ENCODE assay signal across 9 cellular contexts in genomic region chr14:75088566-75089373, GRCh38. TPM values are rescaled to one million over a fixed set of nuclear protein-coding genes. Genes with fewer than 3 reads are reported as not detected.
A peak's percentile ranks its signal among the peaks of the same experiment; 100 is the strongest.
DNase-seq lines count a peak whose midpoint lies in the region; ATAC-seq and TF ChIP-seq lines count a peak whose summit lies in the region.
"Had no signal": no experiment of that assay in that cellular context is flagged by ENCODE, and none has a peak within 500 bp of the region (broad histone marks: within the 10 kb centered on the region; RNA-seq: fewer than 3 reads in every experiment).

No MANE protein-coding gene starts in this region.

- CTCF ChIA-PET in activated CD4-positive, alpha-beta memory T cell treated with anti-CD3 and anti-CD28 coated beads for 36 hours (lab: Charles Lee): interaction anchor here (0.6 to 7.3 kb wide), 52 partner anchors 10 to 1605 kb away, joined by 3 to 71 read pairs (median 4); partner anchors contain the start of genes ACYP1, DLST, RPS6KL1 and ZC2HC1C

- H3K27ac ChIP-seq in foreskin keratinocyte: no peak overlapping the region

- TF ChIP-seq CTCF in CD14-positive monocyte (IDR thresholded peaks at IDR 0.05) (peak; percentile 82), foreskin keratinocyte (conservative IDR thresholded peaks at IDR 0.05) (peak; percentile 92), osteocyte (IDR thresholded peaks at IDR 0.05) (peak; percentile 87)

- ATAC-seq in foreskin keratinocyte: peak; percentile 54
- no peak for ATAC-seq in HG03097 (IDR thresholded peaks at IDR 0.05; ENCODE audit: low FRiP score, unreplicated experiment)
- no peak for ATAC-seq in HG02571 (IDR thresholded peaks at IDR 0.05; ENCODE audit: unreplicated experiment)

- H3K27ac Mint-ChIP-seq in CD14-positive monocyte (peak overlapping the region in 1 of 7 donors; percentile 15), osteocyte (ENCODE audit: unreplicated experiment) (no peak overlapping the region)
- H3K27ac Mint-ChIP-seq in activated CD4-positive, alpha-beta memory T cell treated with anti-CD3 and anti-CD28 coated beads for 36 hours: no peak overlapping the region
- H3K27ac Mint-ChIP-seq: IgD-negative memory B cell had no signal

- H3K27me3 Mint-ChIP-seq in CD14-positive monocyte (ENCODE audit: low read depth in 3 of 3) (no peaks in the 10 kb centered on the region), osteocyte (ENCODE audit: unreplicated experiment) (no peaks in the 10 kb centered on the region)
- no peaks in the 10 kb centered on the region for H3K27me3 Mint-ChIP-seq in activated CD4-positive, alpha-beta memory T cell treated with anti-CD3 and anti-CD28 coated beads for 36 hours
- H3K27me3 Mint-ChIP-seq: IgD-negative memory B cell had no signal

- H3K9me3 Mint-ChIP-seq in CD14-positive monocyte (no peaks in the 10 kb centered on the region), osteocyte (ENCODE audit: unreplicated experiment) (no peaks in the 10 kb centered on the region)
- H3K9me3 Mint-ChIP-seq in activated CD4-positive, alpha-beta memory T cell treated with anti-CD3 and anti-CD28 coated beads for 36 hours: no peaks in the 10 kb centered on the region
- H3K9me3 Mint-ChIP-seq: IgD-negative memory B cell had no signal

- POLR2A ChIA-PET in activated CD4-positive, alpha-beta memory T cell treated with anti-CD3 and anti-CD28 coated beads for 36 hours (lab: Charles Lee): no interaction called here

- H3K27me3 ChIP-seq in foreskin keratinocyte: no peaks in the 10 kb centered on the region

- H3K36me3 Mint-ChIP-seq in CD14-positive monocyte (peaks cover 69 to 89% of the 10 kb centered on the region in 2 donors), osteocyte (ENCODE audit: unreplicated experiment) (peaks cover 48% of the 10 kb centered on the region)
- H3K36me3 Mint-ChIP-seq in activated CD4-positive, alpha-beta memory T cell treated with anti-CD3 and anti-CD28 coated beads for 36 hours: peaks cover 16% of the 10 kb centered on the region

- H3K4me1 Mint-ChIP-seq in CD14-positive monocyte (no peaks in the 10 kb centered on the region), osteocyte (ENCODE audit: unreplicated experiment) (no peaks in the 10 kb centered on the region)
- no peaks in the 10 kb centered on the region for H3K4me1 Mint-ChIP-seq in activated CD4-positive, alpha-beta memory T cell treated with anti-CD3 and anti-CD28 coated beads for 36 hours (ENCODE audit: low read depth)
- H3K4me1 Mint-ChIP-seq: IgD-negative memory B cell had no signal

- H3K4me1 ChIP-seq in foreskin keratinocyte: no peaks in the 10 kb centered on the region

- H3K4me3 Mint-ChIP-seq in CD14-positive monocyte: no peak overlapping the region
- no peak overlapping the region for H3K4me3 Mint-ChIP-seq in activated CD4-positive, alpha-beta memory T cell treated with anti-CD3 and anti-CD28 coated beads for 36 hours
- H3K4me3 Mint-ChIP-seq in osteocyte (ENCODE audit: unreplicated experiment): no peak overlapping the region
- H3K4me3 Mint-ChIP-seq: IgD-negative memory B cell had no signal

- DNase-seq in CD14-positive monocyte (ENCODE audit: low spot score): no peak
- DNase-seq in H4 (ENCODE audit: low spot score): peak; percentile 48
- DNase-seq in NCI-H460 (ENCODE audit: extremely low read depth, low read depth): peak; percentile 66
- DNase-seq in activated CD4-positive, alpha-beta memory T cell treated with anti-CD3 and anti-CD28 coated beads for 36 hours: peak; percentile 23
- peak in 1 of 2 donors; percentile 47 for DNase-seq in foreskin keratinocyte
- no peak for DNase-seq in osteocyte (ENCODE audit: extremely low spot score, unreplicated experiment)

- intact Hi-C loops in CD14-positive monocyte (cut with micrococcal nuclease): loop anchor here (2.0 to 10.0 kb wide), 5 partner anchors 141 to 226 kb away; no protein-coding TSS in a partner anchor
- intact Hi-C loops in activated CD4-positive, alpha-beta memory T cell treated with anti-CD3 and anti-CD28 coated beads for 36 hours (cut with micrococcal nuclease): loop anchor here (1.0 kb wide), 2 partner anchors 143 to 227 kb away; no protein-coding TSS in a partner anchor

RNA-seq across cellular contexts. Expression of gene ZC2HC1C, which starts 19.3 kb away (rescaled TPM):
- polyA plus RNA-seq in CD14-positive monocyte (under 1 TPM in 1 of 2 donors, not detected in 1; 0.08 TPM), foreskin keratinocyte (0.94 TPM in 2 replicates)
- total RNA-seq in H4 (2014; rRNA removed; shearing (Covaris generic)): 0.21 and 2.7 TPM in 2 replicates
- total RNA-seq in NCI-H460 (2014; rRNA removed; shearing (Covaris generic)): 0.64 and 0.72 TPM in 2 replicates
- polyA plus RNA-seq in NCI-H460 (2014; cell fraction: nucleus; rRNA removed): 0.06 and 2.4 TPM in 2 replicates
- 1 to 10 TPM; 1.4 to 2.1 TPM for total RNA-seq in activated CD4-positive, alpha-beta memory T cell treated with anti-CD3 and anti-CD28 coated beads for 36 hours
- total RNA-seq in foreskin keratinocyte (0.78 and 1.5 TPM in 2 replicates), osteocyte (0.08 and 1.0 TPM in 2 replicates)

RNA-seq across cellular contexts. Expression of gene ACYP1, which starts 24.9 kb away (rescaled TPM):
- polyA plus RNA-seq in CD14-positive monocyte: 1 to 10 TPM; 2.8 to 4.3 TPM
- total RNA-seq in H4 (2014; rRNA removed; shearing (Covaris generic)): 9.7 and 14.8 TPM in 2 replicates
- total RNA-seq in NCI-H460 (2014; rRNA removed; shearing (Covaris generic)): 36.1 and 39.9 TPM in 2 replicates
- polyA plus RNA-seq in NCI-H460 (2014; cell fraction: nucleus; rRNA removed): 72.4 and 123 TPM in 2 replicates
- 10 to 100 TPM; 41.3 to 45.8 TPM for total RNA-seq in activated CD4-positive, alpha-beta memory T cell treated with anti-CD3 and anti-CD28 coated beads for 36 hours
- 13.3 and 14.8 TPM in 2 replicates for total RNA-seq in foreskin keratinocyte
- 19.4 and 21.0 TPM in 2 replicates for polyA plus RNA-seq in foreskin keratinocyte
- 8.8 and 10.4 TPM in 2 replicates for total RNA-seq in osteocyte

RNA-seq across cellular contexts. Expression of gene MLH3, which starts 37.5 kb away (rescaled TPM):
- polyA plus RNA-seq in CD14-positive monocyte: 1 to 10 TPM; 3.4 to 5.1 TPM
- total RNA-seq in H4 (2014; rRNA removed; shearing (Covaris generic)): 6.6 and 11.8 TPM in 2 replicates
- 13.2 and 18.3 TPM in 2 replicates for total RNA-seq in NCI-H460 (2014; rRNA removed; shearing (Covaris generic))
- 11.1 and 23.3 TPM in 2 replicates for polyA plus RNA-seq in NCI-H460 (2014; cell fraction: nucleus; rRNA removed)
- 10 to 100 TPM; 19.7 to 21.2 TPM for total RNA-seq in activated CD4-positive, alpha-beta memory T cell treated with anti-CD3 and anti-CD28 coated beads for 36 hours
- 12.2 and 14.9 TPM in 2 replicates for total RNA-seq in foreskin keratinocyte
- polyA plus RNA-seq in foreskin keratinocyte: 5.5 and 7.7 TPM in 2 replicates
- total RNA-seq in osteocyte: 21.8 and 22.9 TPM in 2 replicates

RNA-seq across cellular contexts. Expression of gene NEK9, which starts 38.1 kb away (rescaled TPM):
- polyA plus RNA-seq in CD14-positive monocyte: 10 to 100 TPM in 1 of 2 donors, 1 to 10 TPM in 1; 8.9 to 10.1 TPM
- total RNA-seq in H4 (2014; rRNA removed; shearing (Covaris generic)): 0.06 and 0.12 TPM in 2 replicates
- 32.6 and 40.2 TPM in 2 replicates for total RNA-seq in NCI-H460 (2014; rRNA removed; shearing (Covaris generic))
- 49.5 and 83.8 TPM in 2 replicates for polyA plus RNA-seq in NCI-H460 (2014; cell fraction: nucleus; rRNA removed)
- 10 to 100 TPM; 51.8 to 56.4 TPM for total RNA-seq in activated CD4-positive, alpha-beta memory T cell treated with anti-CD3 and anti-CD28 coated beads for 36 hours
- 22.9 and 24.2 TPM in 2 replicates for total RNA-seq in foreskin keratinocyte
- polyA plus RNA-seq in foreskin keratinocyte: 13.3 and 16.6 TPM in 2 replicates
- total RNA-seq in osteocyte: 116 and 117 TPM in 2 replicates

Comparison
In these comparisons a context has a peak if more than half of its experiments do, and no peak if none do; other contexts are left out.
1. DNase-seq: peak in H4 (single experiment), NCI-H460 (single experiment) and activated CD4-positive, alpha-beta memory T cell treated with anti-CD3 and anti-CD28 coated beads for 36 hours (single experiment); none in CD14-positive monocyte (single experiment) and osteocyte (single experiment).
2. Peak in every context shown above with its lines, with median percentiles within 50 percentile points of each other: CTCF ChIP-seq.